18 cellular contexts compared by ENCODE assay signal in genomic region chr1:203403586-203403985, GRCh38. TPM values are rescaled to one million over a fixed set of nuclear protein-coding genes. Genes with fewer than 3 reads are reported as not detected.
DNase-seq lines count a peak whose midpoint lies in the region; ATAC-seq and TF ChIP-seq lines count a peak whose summit lies in the region.
"Had no signal": no experiment of that assay in that cellular context is flagged by ENCODE, and none has a peak within 500 bp of the region (broad histone marks: within the 10 kb centered on the region; RNA-seq: fewer than 3 reads in every experiment).

No MANE protein-coding gene starts in this region.

- no peak overlapping the region for H3K9ac ChIP-seq in mucosa of rectum (ENCODE audit: low read depth in 1 of 2, low read length in 2 of 2)

- peaks cover 15% of the 10 kb centered on the region for H3K4me1 Mint-ChIP-seq in GM23338
- H3K4me1 Mint-ChIP-seq: stimulated activated memory B cell treated with anti-CD40 and anti-IgM and Interleukin-4, amounts not matched to agents 10 μg/mL and 1 μg/mL and 100 μg/mL, for 72 hours had no signal

- H3K4me3 ChIP-seq in GM23338: no peak overlapping the region
- no peak overlapping the region for H3K4me3 ChIP-seq in coronary artery
- no peak overlapping the region for H3K4me3 ChIP-seq in mucosa of rectum (ENCODE audit: low read length in 2 of 2)
- H3K4me3 ChIP-seq in testis: no peak overlapping the region
- no peak overlapping the region for H3K4me3 ChIP-seq in PC-9

- intact Hi-C loops in testis (cut with DNase I; ENCODE audit: low total_unique reads) (no loop called here), PC-9 (cut with micrococcal nuclease; ENCODE audit: unreplicated experiment) (no loop called here)

- CTCF ChIA-PET in PC-9 (lab: Charles Lee): interaction anchor here (0.5 kb wide), 1 partner anchor 199 kb away, joined by 3 read pairs; no protein-coding TSS in a partner anchor

- no TSS peak for BruUV-seq in PC-9 (replicated peaks; lab: Mats Ljungman, UMichigan)

- no peaks in the 10 kb centered on the region for H3F3A ChIP-seq in GM23338 (replicated peaks; ENCODE audit: low read depth)
- H3F3A ChIP-seq in PC-9 (ENCODE audit: insufficient read depth, low read depth): no peaks in the 10 kb centered on the region

- H3K27me3 Mint-ChIP-seq in GM23338 (ENCODE audit: insufficient read depth, low read depth, poor library complexity): no peaks in the 10 kb centered on the region

- H3K4me1 ChIP-seq in GM23338 (ENCODE audit: insufficient read depth) (peaks cover 8% of the 10 kb centered on the region), mucosa of rectum (ENCODE audit: control insufficient read depth in 2 of 2, insufficient read depth in 2 of 2, low read length in 2 of 2) (peaks cover 13 to 28% of the 10 kb centered on the region in 2 donors), testis (peaks cover 31% of the 10 kb centered on the region), PC-9 (replicated peaks; ENCODE audit: insufficient read depth) (no peaks in the 10 kb centered on the region)

- no peak for ATAC-seq in GM23338
- ATAC-seq: activated CD4-positive, CD25-positive, alpha-beta regulatory T cell treated with anti-CD3 and anti-CD28 coated beads, Interleukin-2, amount 50 U/mL, for 24 hours; stimulated activated memory B cell treated with anti-CD40 and anti-IgM and Interleukin-4, amounts not matched to agents 10 μg/mL and 1 μg/mL and 100 μg/mL, for 72 hours had no signal

- H2AFZ ChIP-seq in GM23338 (peak overlapping the region; percentile 65; the same call in 1 of the 2 replicates), PC-9 (no peak overlapping the region)

- no peaks in the 10 kb centered on the region for H3K27me3 ChIP-seq in GM23338 (ENCODE audit: insufficient read depth)
- no peaks in the 10 kb centered on the region for H3K27me3 ChIP-seq in mucosa of rectum (ENCODE audit: control insufficient read depth in 2 of 2, insufficient read depth in 2 of 2, low read length in 2 of 2)
- H3K27me3 ChIP-seq in testis: no peaks in the 10 kb centered on the region
- H3K27me3 ChIP-seq in PC-9 (ENCODE audit: insufficient read depth, low read depth): peaks cover 47% of the 10 kb centered on the region

- H3K9me3 Mint-ChIP-seq in GM23338: no peaks in the 10 kb centered on the region
- H3K9me3 Mint-ChIP-seq: stimulated activated memory B cell treated with anti-CD40 and anti-IgM and Interleukin-4, amounts not matched to agents 10 μg/mL and 1 μg/mL and 100 μg/mL, for 72 hours had no signal

- H3K27ac ChIP-seq in GM23338 (ENCODE audit: low read depth) (no peak overlapping the region), coronary artery (peak overlapping the region; percentile 81 to 93), mucosa of rectum (ENCODE audit: low read depth in 2 of 2, low read length in 2 of 2) (peak overlapping the region; percentile 39 to 49), testis (peak overlapping the region; percentile 40 to 84), PC-9 (no peak overlapping the region)

- no peak overlapping the region for H3K4me2 ChIP-seq in GM23338
- H3K4me2 ChIP-seq in PC-9: no peak overlapping the region

- H3K27ac Mint-ChIP-seq in GM23338: no peak overlapping the region
- H3K27ac Mint-ChIP-seq: stimulated activated memory B cell treated with anti-CD40 and anti-IgM and Interleukin-4, amounts not matched to agents 10 μg/mL and 1 μg/mL and 100 μg/mL, for 72 hours had no signal

- DNase-seq in GM23338 (ENCODE audit: low spot score) (no peak), coronary artery (ENCODE audit: low spot score) (no peak), testis (no peak), islet precursor cell (no peak), T-helper 1 cell (no peak), NCI-H1436 (lab: John Stamatoyannopoulos, UW) (no peak), PC-9 (no peak)
- DNase-seq: AML-193; amniotic stem cell; Calu3; GOT3; NCI-H1417; SHP77; stimulated activated CD4-positive, alpha-beta T cell treated with anti-CD3 and anti-CD28 coated beads, Interleukin-12 subunit alpha, Interleukin-12 subunit beta, amount 100 ng/mL, for 4 hours had no signal

- H4K20me1 ChIP-seq in GM23338 (replicated peaks; ENCODE audit: insufficient read depth) (no peaks in the 10 kb centered on the region), PC-9 (ENCODE audit: insufficient read depth) (no peaks in the 10 kb centered on the region)

- TF ChIP-seq CTCF in GM23338 (conservative IDR thresholded peaks at IDR 0.05; ENCODE audit: low read depth in 2 of 2): no peak
- no peak for TF ChIP-seq CTCF in coronary artery (IDR thresholded peaks at IDR 0.05)
- TF ChIP-seq CTCF in testis (IDR thresholded peaks at IDR 0.05): no peak
- no peak for TF ChIP-seq CTCF in PC-9 (conservative IDR thresholded peaks at IDR 0.05)

- H3K36me3 Mint-ChIP-seq in GM23338 (ENCODE audit: low read depth): no peaks in the 10 kb centered on the region

- no peaks in the 10 kb centered on the region for H3K9me2 ChIP-seq in GM23338 (ENCODE audit: insufficient read depth)
- no peaks in the 10 kb centered on the region for H3K9me2 ChIP-seq in PC-9 (ENCODE audit: insufficient read depth)

- no peak for TF ChIP-seq POLR2A in testis (IDR thresholded peaks at IDR 0.05)

- no peak overlapping the region for H3K4me3 Mint-ChIP-seq in GM23338
- H3K4me3 Mint-ChIP-seq: stimulated activated memory B cell treated with anti-CD40 and anti-IgM and Interleukin-4, amounts not matched to agents 10 μg/mL and 1 μg/mL and 100 μg/mL, for 72 hours had no signal

- H3K9me3 ChIP-seq in mucosa of rectum (ENCODE audit: control insufficient read depth in 2 of 2, low read length in 2 of 2) (no peaks in the 10 kb centered on the region), testis (no peaks in the 10 kb centered on the region), PC-9 (ENCODE audit: insufficient read depth, low read depth) (no peaks in the 10 kb centered on the region)

- no peaks in the 10 kb centered on the region for H3K79me2 ChIP-seq in GM23338 (replicated peaks; ENCODE audit: insufficient read depth)
- H3K79me2 ChIP-seq in PC-9 (ENCODE audit: low read depth): no peaks in the 10 kb centered on the region

- POLR2A ChIA-PET in PC-9 (lab: Charles Lee; ENCODE audit: unreplicated experiment): no interaction called here

- H3K36me3 ChIP-seq in GM23338 (ENCODE audit: insufficient read depth): no peaks in the 10 kb centered on the region
- H3K36me3 ChIP-seq in mucosa of rectum (ENCODE audit: control insufficient read depth in 2 of 2, insufficient read depth in 2 of 2, low read length in 2 of 2): no peaks in the 10 kb centered on the region
- no peaks in the 10 kb centered on the region for H3K36me3 ChIP-seq in testis (ENCODE audit: low read depth, missing control alignments)
- H3K36me3 ChIP-seq in PC-9 (ENCODE audit: low read depth): no peaks in the 10 kb centered on the region

- WGBS in testis, 2 donors: 78 to 81% methylated on average over 5 of the region's 5 CpGs

TF ChIP-seq in GM23338, 12 proteins besides CTCF, POLR2A, EP300 and RAD21 (continues in another document):
- TF ChIP-seq POLR2AphosphoS5 (IDR thresholded peaks at IDR 0.05; ENCODE audit: low read depth): no peak
- TF ChIP-seq ZNF114 (CRISPR knock-in tag; IDR thresholded peaks at IDR 0.05): no peak

RNA-seq across cellular contexts. Expression of gene FMOD, which starts 52.7 kb away (rescaled TPM):
- total RNA-seq in GM23338 (2014; rRNA removed; shearing (Covaris generic)): 0.31 and 1.3 TPM in 2 replicates
- polyA plus RNA-seq in GM23338 (2016; fragmentation: Nextera tagmentation; extraction: Ambion mirVana): 0.27 TPM in 1 of 2 replicates, not detected in the other
- 1 to 10 TPM; 5.2 to 9.5 TPM for total RNA-seq in testis
- 26.4 TPM for polyA plus RNA-seq in testis (ENCODE audit: insufficient read depth, low read depth, low replicate concordance)
- not detected in 2 replicates for total RNA-seq in PC-9 (2021)
- total RNA-seq: Calu3; T-helper 2 cell treated with Interferon-gamma antibody and Interleukin-4, amounts not matched to agents 100 ng/mL and 5 ng/mL, for 36 hours had no signal

Comparison
In these comparisons a context has a peak if more than half of its experiments do, and no peak if none do; other contexts are left out.
1. H3K27ac ChIP-seq: peak in coronary artery (2 of 2), mucosa of rectum (2 of 2) and testis (2 of 2); none in GM23338 (single experiment) and PC-9 (single experiment).